In genomic region chr18:14920976-14921375, GRCh38 we compare ENCODE assay signal across 20 cellular contexts.
"Had no signal": no experiment of that assay in that cellular context is flagged by ENCODE, and none has a peak within 500 bp of the region (broad histone marks: within the 10 kb centered on the region; RNA-seq: fewer than 3 reads in every experiment).

No MANE protein-coding gene starts in this region.

- H3K27me3 ChIP-seq: breast epithelium, hepatocyte, upper lobe of right lung had no signal

- H3K4me3 ChIP-seq: breast epithelium, hepatocyte, lung, thoracic aorta, upper lobe of right lung had no signal

- DNase-seq: activated CD8-positive, alpha-beta memory T cell treated with anti-CD3 and anti-CD28 coated beads, Interleukin-2, amount 50 U/mL, for 48 hours; activated effector memory CD4-positive, alpha-beta T cell treated with Interleukin-2 at 50 U/mL for 16 hours; activated naive CD4-positive, alpha-beta T cell treated with anti-CD3 and anti-CD28 coated beads for 36 hours; activated naive CD8-positive, alpha-beta T cell treated with anti-CD3 and anti-CD28 coated beads, Interleukin-2, amount 10 ng/mL, durations not matched to agents 7 days and 5 days; activated T-cell treated with anti-CD3 and anti-CD28 coated beads, Interleukin-2, amount 50 U/mL, for 48 hours; amniotic stem cell; effector CD8-positive, alpha-beta T cell; glutamatergic neuron; natural killer cell; stimulated activated CD4-positive, alpha-beta T cell treated with anti-CD3 and anti-CD28 coated beads, Interleukin-4, amount 100 ng/mL, for 24 hours; stimulated activated naive CD4-positive, alpha-beta T cell treated with Interleukin-2 at 50 U/mL for 16 hours; T-cell; upper lobe of right lung had no signal

- H3K9me3 ChIP-seq: breast epithelium, thoracic aorta, upper lobe of right lung had no signal

- ATAC-seq: natural killer cell, SK-N-SH treated with all-trans-retinoic acid at 6 μM for 48 hours, T-cell, upper lobe of right lung, WTC11 had no signal

- FAIRE-seq: frontal cortex had no signal

- H3K27ac ChIP-seq: hepatocyte, thoracic aorta, upper lobe of right lung had no signal

- H3K4me1 ChIP-seq: breast epithelium, upper lobe of right lung had no signal

- H3K36me3 ChIP-seq: breast epithelium, thoracic aorta, upper lobe of right lung had no signal
